Comparison of ENCODE assay signal across 1 cellular context in genomic region chr9:36765468-36766341, GRCh38.
TF ChIP-seq lines count a peak whose summit lies in the region.

No MANE protein-coding gene starts in this region.

TF ChIP-seq in K562, 482 proteins besides CTCF, POLR2A, EP300 and RAD21 (continued from another document and continues in another):
- TF ChIP-seq ZFP30 (CRISPR knock-in tag; IDR thresholded peaks at IDR 0.05; ENCODE audit: borderline replicate concordance) (no peak), KAT2B (IDR thresholded peaks at IDR 0.05; ENCODE audit: low read depth, low read length) (no peak), MAFK (IDR thresholded peaks at IDR 0.05; ENCODE audit: low read length) (no peak), CC2D1A (IDR thresholded peaks at IDR 0.05) (no peak), COPS2 (conservative IDR thresholded peaks at IDR 0.05) (no peak), NR3C1 (CRISPR knock-in tag; IDR thresholded peaks at IDR 0.05) (0 out of 2 replicates have a peak, but pooled peaks have one; percentile 32), TRIM24 (IDR thresholded peaks at IDR 0.05) (no peak), KDM2B (CRISPR knock-in tag; IDR thresholded peaks at IDR 0.05) (no peak), DIDO1 (tag; IDR thresholded peaks at IDR 0.05; ENCODE audit: low read depth) (no peak), ZNF143 (CRISPR knock-in tag; IDR thresholded peaks at IDR 0.05) (no peak), HSF4 (CRISPR knock-in tag; IDR thresholded peaks at IDR 0.05; ENCODE audit: borderline replicate concordance) (no peak), EGR1 (conservative IDR thresholded peaks at IDR 0.05) (peak; percentile 39), KLF16 (IDR thresholded peaks at IDR 0.05) (no peak), ZNF3 (CRISPR knock-in tag; IDR thresholded peaks at IDR 0.05) (no peak), TEAD2 (tag; IDR thresholded peaks at IDR 0.05) (no peak), SLC30A9 (CRISPR knock-in tag; IDR thresholded peaks at IDR 0.05) (no peak), SMC3 (conservative IDR thresholded peaks at IDR 0.05; ENCODE audit: insufficient read depth, low read depth, low read length) (no peak), TRIM28 (IDR thresholded peaks at IDR 0.05) (no peak), EHMT2 (IDR thresholded peaks at IDR 0.05) (no peak), ZNF384 (IDR thresholded peaks at IDR 0.05; ENCODE audit: low read depth, low read length) (no peak), MLLT1 (IDR thresholded peaks at IDR 0.05) (no peak)
- TF ChIP-seq, protein P1, sequence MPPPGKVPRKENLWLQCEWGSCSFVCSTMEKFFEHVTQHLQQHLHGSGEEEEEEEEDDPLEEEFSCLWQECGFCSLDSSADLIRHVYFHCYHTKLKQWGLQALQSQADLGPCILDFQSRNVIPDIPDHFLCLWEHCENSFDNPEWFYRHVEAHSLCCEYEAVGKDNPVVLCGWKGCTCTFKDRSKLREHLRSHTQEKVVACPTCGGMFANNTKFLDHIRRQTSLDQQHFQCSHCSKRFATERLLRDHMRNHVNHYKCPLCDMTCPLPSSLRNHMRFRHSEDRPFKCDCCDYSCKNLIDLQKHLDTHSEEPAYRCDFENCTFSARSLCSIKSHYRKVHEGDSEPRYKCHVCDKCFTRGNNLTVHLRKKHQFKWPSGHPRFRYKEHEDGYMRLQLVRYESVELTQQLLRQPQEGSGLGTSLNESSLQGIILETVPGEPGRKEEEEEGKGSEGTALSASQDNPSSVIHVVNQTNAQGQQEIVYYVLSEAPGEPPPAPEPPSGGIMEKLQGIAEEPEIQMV (tag; conservative IDR thresholded peaks at IDR 0.05; ENCODE audit: low read depth): no peak
- TF ChIP-seq, protein P2, sequence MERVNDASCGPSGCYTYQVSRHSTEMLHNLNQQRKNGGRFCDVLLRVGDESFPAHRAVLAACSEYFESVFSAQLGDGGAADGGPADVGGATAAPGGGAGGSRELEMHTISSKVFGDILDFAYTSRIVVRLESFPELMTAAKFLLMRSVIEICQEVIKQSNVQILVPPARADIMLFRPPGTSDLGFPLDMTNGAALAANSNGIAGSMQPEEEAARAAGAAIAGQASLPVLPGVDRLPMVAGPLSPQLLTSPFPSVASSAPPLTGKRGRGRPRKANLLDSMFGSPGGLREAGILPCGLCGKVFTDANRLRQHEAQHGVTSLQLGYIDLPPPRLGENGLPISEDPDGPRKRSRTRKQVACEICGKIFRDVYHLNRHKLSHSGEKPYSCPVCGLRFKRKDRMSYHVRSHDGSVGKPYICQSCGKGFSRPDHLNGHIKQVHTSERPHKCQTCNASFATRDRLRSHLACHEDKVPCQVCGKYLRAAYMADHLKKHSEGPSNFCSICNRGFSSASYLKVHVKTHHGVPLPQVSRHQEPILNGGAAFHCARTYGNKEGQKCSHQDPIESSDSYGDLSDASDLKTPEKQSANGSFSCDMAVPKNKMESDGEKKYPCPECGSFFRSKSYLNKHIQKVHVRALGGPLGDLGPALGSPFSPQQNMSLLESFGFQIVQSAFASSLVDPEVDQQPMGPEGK (CRISPR knock-in tag; IDR thresholded peaks at IDR 0.05; ENCODE audit: borderline replicate concordance): no peak
- TF ChIP-seq, protein P3, sequence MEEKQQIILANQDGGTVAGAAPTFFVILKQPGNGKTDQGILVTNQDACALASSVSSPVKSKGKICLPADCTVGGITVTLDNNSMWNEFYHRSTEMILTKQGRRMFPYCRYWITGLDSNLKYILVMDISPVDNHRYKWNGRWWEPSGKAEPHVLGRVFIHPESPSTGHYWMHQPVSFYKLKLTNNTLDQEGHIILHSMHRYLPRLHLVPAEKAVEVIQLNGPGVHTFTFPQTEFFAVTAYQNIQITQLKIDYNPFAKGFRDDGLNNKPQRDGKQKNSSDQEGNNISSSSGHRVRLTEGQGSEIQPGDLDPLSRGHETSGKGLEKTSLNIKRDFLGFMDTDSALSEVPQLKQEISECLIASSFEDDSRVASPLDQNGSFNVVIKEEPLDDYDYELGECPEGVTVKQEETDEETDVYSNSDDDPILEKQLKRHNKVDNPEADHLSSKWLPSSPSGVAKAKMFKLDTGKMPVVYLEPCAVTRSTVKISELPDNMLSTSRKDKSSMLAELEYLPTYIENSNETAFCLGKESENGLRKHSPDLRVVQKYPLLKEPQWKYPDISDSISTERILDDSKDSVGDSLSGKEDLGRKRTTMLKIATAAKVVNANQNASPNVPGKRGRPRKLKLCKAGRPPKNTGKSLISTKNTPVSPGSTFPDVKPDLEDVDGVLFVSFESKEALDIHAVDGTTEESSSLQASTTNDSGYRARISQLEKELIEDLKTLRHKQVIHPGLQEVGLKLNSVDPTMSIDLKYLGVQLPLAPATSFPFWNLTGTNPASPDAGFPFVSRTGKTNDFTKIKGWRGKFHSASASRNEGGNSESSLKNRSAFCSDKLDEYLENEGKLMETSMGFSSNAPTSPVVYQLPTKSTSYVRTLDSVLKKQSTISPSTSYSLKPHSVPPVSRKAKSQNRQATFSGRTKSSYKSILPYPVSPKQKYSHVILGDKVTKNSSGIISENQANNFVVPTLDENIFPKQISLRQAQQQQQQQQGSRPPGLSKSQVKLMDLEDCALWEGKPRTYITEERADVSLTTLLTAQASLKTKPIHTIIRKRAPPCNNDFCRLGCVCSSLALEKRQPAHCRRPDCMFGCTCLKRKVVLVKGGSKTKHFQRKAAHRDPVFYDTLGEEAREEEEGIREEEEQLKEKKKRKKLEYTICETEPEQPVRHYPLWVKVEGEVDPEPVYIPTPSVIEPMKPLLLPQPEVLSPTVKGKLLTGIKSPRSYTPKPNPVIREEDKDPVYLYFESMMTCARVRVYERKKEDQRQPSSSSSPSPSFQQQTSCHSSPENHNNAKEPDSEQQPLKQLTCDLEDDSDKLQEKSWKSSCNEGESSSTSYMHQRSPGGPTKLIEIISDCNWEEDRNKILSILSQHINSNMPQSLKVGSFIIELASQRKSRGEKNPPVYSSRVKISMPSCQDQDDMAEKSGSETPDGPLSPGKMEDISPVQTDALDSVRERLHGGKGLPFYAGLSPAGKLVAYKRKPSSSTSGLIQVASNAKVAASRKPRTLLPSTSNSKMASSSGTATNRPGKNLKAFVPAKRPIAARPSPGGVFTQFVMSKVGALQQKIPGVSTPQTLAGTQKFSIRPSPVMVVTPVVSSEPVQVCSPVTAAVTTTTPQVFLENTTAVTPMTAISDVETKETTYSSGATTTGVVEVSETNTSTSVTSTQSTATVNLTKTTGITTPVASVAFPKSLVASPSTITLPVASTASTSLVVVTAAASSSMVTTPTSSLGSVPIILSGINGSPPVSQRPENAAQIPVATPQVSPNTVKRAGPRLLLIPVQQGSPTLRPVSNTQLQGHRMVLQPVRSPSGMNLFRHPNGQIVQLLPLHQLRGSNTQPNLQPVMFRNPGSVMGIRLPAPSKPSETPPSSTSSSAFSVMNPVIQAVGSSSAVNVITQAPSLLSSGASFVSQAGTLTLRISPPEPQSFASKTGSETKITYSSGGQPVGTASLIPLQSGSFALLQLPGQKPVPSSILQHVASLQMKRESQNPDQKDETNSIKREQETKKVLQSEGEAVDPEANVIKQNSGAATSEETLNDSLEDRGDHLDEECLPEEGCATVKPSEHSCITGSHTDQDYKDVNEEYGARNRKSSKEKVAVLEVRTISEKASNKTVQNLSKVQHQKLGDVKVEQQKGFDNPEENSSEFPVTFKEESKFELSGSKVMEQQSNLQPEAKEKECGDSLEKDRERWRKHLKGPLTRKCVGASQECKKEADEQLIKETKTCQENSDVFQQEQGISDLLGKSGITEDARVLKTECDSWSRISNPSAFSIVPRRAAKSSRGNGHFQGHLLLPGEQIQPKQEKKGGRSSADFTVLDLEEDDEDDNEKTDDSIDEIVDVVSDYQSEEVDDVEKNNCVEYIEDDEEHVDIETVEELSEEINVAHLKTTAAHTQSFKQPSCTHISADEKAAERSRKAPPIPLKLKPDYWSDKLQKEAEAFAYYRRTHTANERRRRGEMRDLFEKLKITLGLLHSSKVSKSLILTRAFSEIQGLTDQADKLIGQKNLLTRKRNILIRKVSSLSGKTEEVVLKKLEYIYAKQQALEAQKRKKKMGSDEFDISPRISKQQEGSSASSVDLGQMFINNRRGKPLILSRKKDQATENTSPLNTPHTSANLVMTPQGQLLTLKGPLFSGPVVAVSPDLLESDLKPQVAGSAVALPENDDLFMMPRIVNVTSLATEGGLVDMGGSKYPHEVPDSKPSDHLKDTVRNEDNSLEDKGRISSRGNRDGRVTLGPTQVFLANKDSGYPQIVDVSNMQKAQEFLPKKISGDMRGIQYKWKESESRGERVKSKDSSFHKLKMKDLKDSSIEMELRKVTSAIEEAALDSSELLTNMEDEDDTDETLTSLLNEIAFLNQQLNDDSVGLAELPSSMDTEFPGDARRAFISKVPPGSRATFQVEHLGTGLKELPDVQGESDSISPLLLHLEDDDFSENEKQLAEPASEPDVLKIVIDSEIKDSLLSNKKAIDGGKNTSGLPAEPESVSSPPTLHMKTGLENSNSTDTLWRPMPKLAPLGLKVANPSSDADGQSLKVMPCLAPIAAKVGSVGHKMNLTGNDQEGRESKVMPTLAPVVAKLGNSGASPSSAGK (IDR thresholded peaks at IDR 0.05): peak; percentile 77
- TF ChIP-seq, protein P4, sequence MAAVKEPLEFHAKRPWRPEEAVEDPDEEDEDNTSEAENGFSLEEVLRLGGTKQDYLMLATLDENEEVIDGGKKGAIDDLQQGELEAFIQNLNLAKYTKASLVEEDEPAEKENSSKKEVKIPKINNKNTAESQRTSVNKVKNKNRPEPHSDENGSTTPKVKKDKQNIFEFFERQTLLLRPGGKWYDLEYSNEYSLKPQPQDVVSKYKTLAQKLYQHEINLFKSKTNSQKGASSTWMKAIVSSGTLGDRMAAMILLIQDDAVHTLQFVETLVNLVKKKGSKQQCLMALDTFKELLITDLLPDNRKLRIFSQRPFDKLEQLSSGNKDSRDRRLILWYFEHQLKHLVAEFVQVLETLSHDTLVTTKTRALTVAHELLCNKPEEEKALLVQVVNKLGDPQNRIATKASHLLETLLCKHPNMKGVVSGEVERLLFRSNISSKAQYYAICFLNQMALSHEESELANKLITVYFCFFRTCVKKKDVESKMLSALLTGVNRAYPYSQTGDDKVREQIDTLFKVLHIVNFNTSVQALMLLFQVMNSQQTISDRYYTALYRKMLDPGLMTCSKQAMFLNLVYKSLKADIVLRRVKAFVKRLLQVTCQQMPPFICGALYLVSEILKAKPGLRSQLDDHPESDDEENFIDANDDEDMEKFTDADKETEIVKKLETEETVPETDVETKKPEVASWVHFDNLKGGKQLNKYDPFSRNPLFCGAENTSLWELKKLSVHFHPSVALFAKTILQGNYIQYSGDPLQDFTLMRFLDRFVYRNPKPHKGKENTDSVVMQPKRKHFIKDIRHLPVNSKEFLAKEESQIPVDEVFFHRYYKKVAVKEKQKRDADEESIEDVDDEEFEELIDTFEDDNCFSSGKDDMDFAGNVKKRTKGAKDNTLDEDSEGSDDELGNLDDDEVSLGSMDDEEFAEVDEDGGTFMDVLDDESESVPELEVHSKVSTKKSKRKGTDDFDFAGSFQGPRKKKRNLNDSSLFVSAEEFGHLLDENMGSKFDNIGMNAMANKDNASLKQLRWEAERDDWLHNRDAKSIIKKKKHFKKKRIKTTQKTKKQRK (IDR thresholded peaks at IDR 0.05; ENCODE audit: borderline replicate concordance, low read depth, low read length): no peak
- TF ChIP-seq, protein P5, sequence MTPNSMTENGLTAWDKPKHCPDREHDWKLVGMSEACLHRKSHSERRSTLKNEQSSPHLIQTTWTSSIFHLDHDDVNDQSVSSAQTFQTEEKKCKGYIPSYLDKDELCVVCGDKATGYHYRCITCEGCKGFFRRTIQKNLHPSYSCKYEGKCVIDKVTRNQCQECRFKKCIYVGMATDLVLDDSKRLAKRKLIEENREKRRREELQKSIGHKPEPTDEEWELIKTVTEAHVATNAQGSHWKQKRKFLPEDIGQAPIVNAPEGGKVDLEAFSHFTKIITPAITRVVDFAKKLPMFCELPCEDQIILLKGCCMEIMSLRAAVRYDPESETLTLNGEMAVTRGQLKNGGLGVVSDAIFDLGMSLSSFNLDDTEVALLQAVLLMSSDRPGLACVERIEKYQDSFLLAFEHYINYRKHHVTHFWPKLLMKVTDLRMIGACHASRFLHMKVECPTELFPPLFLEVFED (CRISPR knock-in tag; conservative IDR thresholded peaks at IDR 0.05): no peak
